Comparison of ENCODE assay signal across 8 cellular contexts in the genomic region with DNA sequence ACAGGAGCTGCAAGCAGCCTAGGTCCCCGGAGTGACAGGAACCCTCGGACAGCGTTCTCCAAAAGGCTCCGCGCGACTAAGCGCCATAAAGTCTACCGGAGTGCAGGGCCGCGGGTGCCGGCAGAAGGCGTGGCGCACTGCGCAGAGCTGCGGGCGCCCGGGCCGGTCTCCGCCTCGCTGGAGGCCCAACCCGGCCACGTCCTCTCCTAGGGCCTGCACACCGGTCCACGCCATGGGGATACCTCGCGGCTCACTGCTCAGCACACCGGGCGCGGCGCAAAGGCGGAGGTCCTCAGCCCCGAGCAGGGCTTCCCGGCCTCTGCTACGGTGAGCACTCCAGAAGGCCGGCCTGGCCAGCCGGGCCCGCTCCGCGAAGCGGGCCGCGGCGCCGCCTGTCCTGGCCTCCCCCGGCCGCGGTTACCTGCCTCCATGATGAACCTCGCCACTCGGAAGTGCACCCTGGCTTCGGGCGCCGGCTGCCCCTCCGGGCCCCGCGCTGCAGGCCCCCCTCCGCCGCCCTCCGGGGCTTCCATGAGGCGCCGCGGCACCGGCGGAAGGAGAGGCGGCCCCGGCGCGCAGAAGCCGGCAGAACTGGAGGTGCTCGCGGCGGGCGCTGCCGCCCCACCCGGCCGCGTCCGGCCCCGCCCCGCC. TPM values are rescaled to one million over a fixed set of nuclear protein-coding genes. Genes with fewer than 3 reads are reported as not detected.
DNase-seq lines count a peak whose midpoint lies in the region; ATAC-seq and TF ChIP-seq lines count a peak whose summit lies in the region.

A gene (minus strand): TSS at position 599 of the 651 bp plus-strand sequence. CDS start 66 bp downstream, at position 533.

- H4K20me1 ChIP-seq in Loucy (ENCODE audit: insufficient read depth, low read length, poor library complexity, severe bottlenecking) (peaks cover 20% of the 10 kb centered on the region), neural progenitor cell (ENCODE audit: low read depth) (peaks cover 5% of the 10 kb centered on the region)

- H3K4me3 Mint-ChIP-seq in activated CD8-positive, alpha-beta memory T cell treated with anti-CD3 and anti-CD28 coated beads, Interleukin-2, amount 10 ng/mL, durations not matched to agents 7 days and 5 days = peak within 1 kb of the TSS; percentile 80
- peak within 1 kb of the TSS; percentile 88 for H3K4me3 Mint-ChIP-seq in neural progenitor cell

- H3K4me1 ChIP-seq in Loucy (ENCODE audit: insufficient read depth, low read length, poor library complexity, severe bottlenecking) = peaks cover 15% of the 10 kb centered on the region
- H3K4me1 ChIP-seq in neural progenitor cell = no peaks in the 10 kb centered on the region

- ATAC-seq in GM18499 (IDR thresholded peaks at IDR 0.05; ENCODE audit: insufficient read depth, unreplicated experiment) = peak; percentile 12
- peak; percentile 75 for ATAC-seq in activated CD8-positive, alpha-beta memory T cell treated with anti-CD3 and anti-CD28 coated beads, Interleukin-2, amount 10 ng/mL, durations not matched to agents 7 days and 5 days

- H3K27me3 ChIP-seq in H7 (ENCODE audit: control insufficient read depth, insufficient read depth, low read length) (no peaks in the 10 kb centered on the region), Loucy (ENCODE audit: insufficient read depth, low read length, poor library complexity, severe bottlenecking) (no peaks in the 10 kb centered on the region), neural progenitor cell (no peaks in the 10 kb centered on the region)

- H3K36me3 Mint-ChIP-seq in activated CD8-positive, alpha-beta memory T cell treated with anti-CD3 and anti-CD28 coated beads, Interleukin-2, amount 10 ng/mL, durations not matched to agents 7 days and 5 days = no peaks in the 10 kb centered on the region
- H3K36me3 Mint-ChIP-seq in neural progenitor cell = peaks cover 8% of the 10 kb centered on the region

- H3K9me2 ChIP-seq in Loucy (replicated peaks; ENCODE audit: low read depth, low read length) = no peaks in the 10 kb centered on the region

- H3K27ac Mint-ChIP-seq in activated CD8-positive, alpha-beta memory T cell treated with anti-CD3 and anti-CD28 coated beads, Interleukin-2, amount 10 ng/mL, durations not matched to agents 7 days and 5 days = peak within 1 kb of the TSS; percentile 64
- H3K27ac Mint-ChIP-seq in neural progenitor cell = no peak within 1 kb of the TSS

- H3K9ac ChIP-seq in Loucy (ENCODE audit: low read depth, low read length, poor library complexity, severe bottlenecking) (peak within 1 kb of the TSS; percentile 89), neural progenitor cell (peak within 1 kb of the TSS; percentile 52)

- H3K4me2 ChIP-seq in Loucy (ENCODE audit: low read depth, low read length, poor library complexity, severe bottlenecking) = peak within 1 kb of the TSS; percentile 89
- peak within 1 kb of the TSS; percentile 83 for H3K4me2 ChIP-seq in neural progenitor cell

- H3K4me1 Mint-ChIP-seq in activated CD8-positive, alpha-beta memory T cell treated with anti-CD3 and anti-CD28 coated beads, Interleukin-2, amount 10 ng/mL, durations not matched to agents 7 days and 5 days = peaks cover 31% of the 10 kb centered on the region
- H3K4me1 Mint-ChIP-seq in neural progenitor cell = peaks cover 17% of the 10 kb centered on the region

- H3K4me3 ChIP-seq in H7 (ENCODE audit: insufficient read depth, low read depth, low read length) (peak within 1 kb of the TSS; percentile 74), Loucy (ENCODE audit: low read length, poor library complexity, severe bottlenecking) (peak within 1 kb of the TSS; percentile 83), fibroblast of villous mesenchyme (ENCODE audit: low read depth, low read length) (peak within 1 kb of the TSS; percentile 71), neural progenitor cell (peak within 1 kb of the TSS; percentile 74)

- H2AFZ ChIP-seq in Loucy (ENCODE audit: low read length) (peak within 1 kb of the TSS; percentile 86), neural progenitor cell (replicated peaks) (peak within 1 kb of the TSS; percentile 69)

- no peak within 1 kb of the TSS for H3K27ac ChIP-seq in neural progenitor cell

- H3F3A ChIP-seq in Loucy (ENCODE audit: low read depth) (no peaks in the 10 kb centered on the region), neural progenitor cell (ENCODE audit: low read depth) (no peaks in the 10 kb centered on the region)

- no peaks in the 10 kb centered on the region for H3K9me3 Mint-ChIP-seq in activated CD8-positive, alpha-beta memory T cell treated with anti-CD3 and anti-CD28 coated beads, Interleukin-2, amount 10 ng/mL, durations not matched to agents 7 days and 5 days (ENCODE audit: low read depth)
- H3K9me3 Mint-ChIP-seq in neural progenitor cell = peaks cover 42% of the 10 kb centered on the region

- H3K9me3 ChIP-seq in Loucy (ENCODE audit: insufficient read depth, low read depth, low read length) (no peaks in the 10 kb centered on the region), neural progenitor cell (ENCODE audit: low read depth) (no peaks in the 10 kb centered on the region)

- DNase-seq in H7 (peak; percentile 73), fibroblast of villous mesenchyme (ENCODE audit: low read depth) (peak; percentile 29), neural progenitor cell (ENCODE audit: low spot score) (peak; percentile 60), GF-D8 (lab: John Stamatoyannopoulos, UW) (no peak), HuH-7 (ENCODE audit: low spot score) (no peak)
- peak; percentile 43 for DNase-seq in activated CD8-positive, alpha-beta memory T cell treated with anti-CD3 and anti-CD28 coated beads, Interleukin-2, amount 10 ng/mL, durations not matched to agents 7 days and 5 days

- peaks cover 45% of the 10 kb centered on the region for H3K79me2 ChIP-seq in Loucy (ENCODE audit: insufficient read depth, low read length)
- peaks cover 20% of the 10 kb centered on the region for H3K79me2 ChIP-seq in neural progenitor cell (ENCODE audit: low read depth)

- CTCF ChIA-PET in activated CD8-positive, alpha-beta memory T cell treated with anti-CD3 and anti-CD28 coated beads, Interleukin-2, amount 10 ng/mL, durations not matched to agents 7 days and 5 days (lab: Charles Lee) = interaction anchor here (1.8 to 2.2 kb wide), 2 partner anchors 69 to 128 kb away, joined by 5 to 8 read pairs; a partner anchor contains a TSS

- H3K27me3 Mint-ChIP-seq in activated CD8-positive, alpha-beta memory T cell treated with anti-CD3 and anti-CD28 coated beads, Interleukin-2, amount 10 ng/mL, durations not matched to agents 7 days and 5 days = no peaks in the 10 kb centered on the region
- H3K27me3 Mint-ChIP-seq in neural progenitor cell (ENCODE audit: insufficient read depth, low read depth) = peaks cover 15% of the 10 kb centered on the region

- H3K36me3 ChIP-seq in H7 (replicated peaks; ENCODE audit: control insufficient read depth, insufficient read depth, low read length) (no peaks in the 10 kb centered on the region; the same call in 1 of the 2 replicates), Loucy (ENCODE audit: insufficient read depth, low read length) (peaks cover 10% of the 10 kb centered on the region; the same call in 1 of the 2 replicates), neural progenitor cell (no peaks in the 10 kb centered on the region)

- TF ChIP-seq CTCF in Loucy (conservative IDR thresholded peaks at IDR 0.05; ENCODE audit: low read length) (no peak), fibroblast of villous mesenchyme (IDR thresholded peaks at IDR 0.05; ENCODE audit: insufficient read depth, low read depth, low read length) (no peak), neural progenitor cell (IDR thresholded peaks at IDR 0.05) (no peak)

RNA-seq across cellular contexts. Expression of the gene that starts here (rescaled TPM):
- 27.0 and 30.4 TPM in 2 replicates for total RNA-seq in H7 (2014; rRNA removed; shearing (Covaris generic))
- 10 to 100 TPM; 17.5 to 24.7 TPM for total RNA-seq in activated CD8-positive, alpha-beta memory T cell treated with anti-CD3 and anti-CD28 coated beads, Interleukin-2, amount 10 ng/mL, durations not matched to agents 7 days and 5 days
- total RNA-seq in fibroblast of villous mesenchyme (38.9 and 42.8 TPM in 2 replicates), neural progenitor cell (ENCODE audit: low replicate concordance) (15.2 and 22.2 TPM in 2 replicates)

Comparison
In these comparisons a context has a peak if more than half of its experiments do, and no peak if none do; other contexts are left out.
1. DNase-seq: peak in H7 (single experiment), activated CD8-positive, alpha-beta memory T cell treated with anti-CD3 and anti-CD28 coated beads, Interleukin-2, amount 10 ng/mL, durations not matched to agents 7 days and 5 days (single experiment), fibroblast of villous mesenchyme (single experiment) and neural progenitor cell (single experiment); none in GF-D8 (single experiment) and HuH-7 (single experiment).
2. Peak in every context shown above with its lines, with median percentiles within 50 percentile points of each other: H3K4me3 ChIP-seq.